In the genomic region with DNA sequence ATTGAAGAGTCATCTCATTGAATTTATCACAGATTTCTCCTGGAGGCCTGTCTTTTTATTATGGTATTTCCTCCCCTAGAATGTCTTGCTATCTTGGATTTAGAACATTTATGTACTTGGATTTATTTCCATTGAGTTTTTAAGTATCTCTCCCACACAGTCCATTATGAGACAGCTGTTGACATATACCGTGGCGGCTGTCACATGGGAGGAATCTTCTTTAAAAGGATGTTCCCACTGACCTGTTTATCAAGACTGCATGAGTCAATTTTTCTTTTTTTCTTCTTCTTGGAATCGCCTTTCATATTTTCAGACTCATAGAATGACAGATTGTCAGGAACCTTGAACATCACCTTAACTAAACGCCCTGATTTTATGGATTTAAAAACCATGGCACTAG, we compare ENCODE assay signal across 18 cellular contexts. TPM values are rescaled to one million over a fixed set of nuclear protein-coding genes. Genes with fewer than 3 reads are reported as not detected.
A peak's percentile ranks its signal among the peaks of the same experiment; 100 is the strongest.
DNase-seq lines count a peak whose midpoint lies in the region; ATAC-seq, FAIRE-seq and TF ChIP-seq lines count a peak whose summit lies in the region.
"Had no signal": no experiment of that assay in that cellular context is flagged by ENCODE, and none has a peak within 500 bp of the region (broad histone marks: within the 10 kb centered on the region; RNA-seq: fewer than 3 reads in every experiment).

No MANE protein-coding gene starts in this region.

- peak overlapping the region; percentile 55 for H3K27ac Mint-ChIP-seq in astrocyte (ENCODE audit: unreplicated experiment)
- H3K27ac Mint-ChIP-seq in CD8-positive, alpha-beta T cell, result no peak overlapping the region
- no peak overlapping the region for H3K27ac Mint-ChIP-seq in activated CD4-positive, alpha-beta T cell treated with anti-CD3 and anti-CD28 coated beads, Interleukin-2, amount 10 ng/mL, durations not matched to agents 24 days and 14 days
- H3K27ac Mint-ChIP-seq: CD14-positive monocyte; CD8-positive, alpha-beta memory T cell; IgD-negative memory B cell had no signal

- no peak overlapping the region for H2AFZ ChIP-seq in PC-9
- H2AFZ ChIP-seq in astrocyte (ENCODE audit: low read depth, low read length), result no peak overlapping the region

- H3K27ac ChIP-seq in PC-9 (peak overlapping the region; percentile 33; the same call in 1 of the 2 replicates), astrocyte (ENCODE audit: low read depth, low read length) (no peak overlapping the region), psoas muscle (peak overlapping the region; percentile 88)
- no peak overlapping the region for H3K27ac ChIP-seq in CD8-positive, alpha-beta T cell (ENCODE audit: low read depth, low read length)
- H3K27ac ChIP-seq: A549 had no signal

- H3K4me2 ChIP-seq in PC-9 (no peak overlapping the region), astrocyte (ENCODE audit: low read length) (peak overlapping the region; percentile 35)
- H3K4me2 ChIP-seq: A549 had no signal

- peaks cover 48% of the 10 kb centered on the region for H3K4me1 Mint-ChIP-seq in astrocyte (ENCODE audit: low read depth, unreplicated experiment)
- H3K4me1 Mint-ChIP-seq in CD8-positive, alpha-beta T cell (ENCODE audit: low read depth), result no peaks in the 10 kb centered on the region
- H3K4me1 Mint-ChIP-seq in activated CD4-positive, alpha-beta T cell treated with anti-CD3 and anti-CD28 coated beads, Interleukin-2, amount 10 ng/mL, durations not matched to agents 24 days and 14 days, result no peaks in the 10 kb centered on the region
- H3K4me1 Mint-ChIP-seq: CD14-positive monocyte; CD8-positive, alpha-beta memory T cell; H9; IgD-negative memory B cell had no signal

- no peak overlapping the region for H3K4me3 Mint-ChIP-seq in astrocyte (ENCODE audit: unreplicated experiment)
- no peak overlapping the region for H3K4me3 Mint-ChIP-seq in CD8-positive, alpha-beta T cell
- no peak overlapping the region for H3K4me3 Mint-ChIP-seq in activated CD4-positive, alpha-beta T cell treated with anti-CD3 and anti-CD28 coated beads, Interleukin-2, amount 10 ng/mL, durations not matched to agents 24 days and 14 days
- H3K4me3 Mint-ChIP-seq: CD14-positive monocyte; CD8-positive, alpha-beta memory T cell; H9; IgD-negative memory B cell had no signal

- POLR2A ChIA-PET in PC-9 (lab: Charles Lee; ENCODE audit: unreplicated experiment), result no interaction called here
- POLR2A ChIA-PET in CD8-positive, alpha-beta T cell (lab: Charles Lee), result no interaction called here

- no TSS peak for BruUV-seq in PC-9 (replicated peaks; lab: Mats Ljungman, UMichigan)

- H3K4me3 ChIP-seq in PC-9 (no peak overlapping the region), astrocyte (ENCODE audit: insufficient read depth, low read depth, low read length) (no peak overlapping the region), psoas muscle (no peak overlapping the region)
- H3K4me3 ChIP-seq in CD8-positive, alpha-beta T cell (ENCODE audit: low read depth, low read length), result no peak overlapping the region
- H3K4me3 ChIP-seq: A549 had no signal

- H3K9me2 ChIP-seq in PC-9 (ENCODE audit: insufficient read depth), result no peaks in the 10 kb centered on the region

- DNase-seq in PC-9 (no peak), astrocyte (ENCODE audit: low read depth) (no peak), psoas muscle (no peak), superior temporal gyrus (ENCODE audit: extremely low spot score) (peak; percentile 40), GDM1 (lab: John Stamatoyannopoulos, UW) (no peak), frontal cortex (ENCODE audit: low spot score in 2 of 2) (no peak)
- no peak for DNase-seq in CD8-positive, alpha-beta T cell
- no peak for DNase-seq in activated CD4-positive, alpha-beta T cell treated with anti-CD3 and anti-CD28 coated beads, Interleukin-2, amount 10 ng/mL, durations not matched to agents 24 days and 14 days
- DNase-seq: Caco-2; CD8-positive, alpha-beta memory T cell; DND-41; GF-D8; GOT3; H9 had no signal

- no peaks in the 10 kb centered on the region for H3K36me3 Mint-ChIP-seq in astrocyte (ENCODE audit: low read depth, unreplicated experiment)
- no peaks in the 10 kb centered on the region for H3K36me3 Mint-ChIP-seq in CD8-positive, alpha-beta T cell
- no peaks in the 10 kb centered on the region for H3K36me3 Mint-ChIP-seq in activated CD4-positive, alpha-beta T cell treated with anti-CD3 and anti-CD28 coated beads, Interleukin-2, amount 10 ng/mL, durations not matched to agents 24 days and 14 days (ENCODE audit: low read depth)
- H3K36me3 Mint-ChIP-seq: CD14-positive monocyte, IgD-negative memory B cell had no signal

- H3K36me3 ChIP-seq in PC-9 (ENCODE audit: low read depth) (no peaks in the 10 kb centered on the region), astrocyte (ENCODE audit: insufficient read depth, low read length) (no peaks in the 10 kb centered on the region), psoas muscle (ENCODE audit: insufficient read depth in 1 of 2, low read depth in 1 of 2) (no peaks in the 10 kb centered on the region)
- H3K36me3 ChIP-seq in CD8-positive, alpha-beta T cell (ENCODE audit: insufficient read depth, low read length), result no peaks in the 10 kb centered on the region

- FAIRE-seq in astrocyte (lab: Jason Lieb, UNC), result peak; percentile 60
- no peak for FAIRE-seq in frontal cortex (lab: Jason Lieb, UNC)
- FAIRE-seq: A549, GM19239 had no signal

- H3K9me3 ChIP-seq in PC-9 (ENCODE audit: insufficient read depth, low read depth) (no peaks in the 10 kb centered on the region), astrocyte (ENCODE audit: insufficient read depth, low read depth, low read length) (no peaks in the 10 kb centered on the region), psoas muscle (no peaks in the 10 kb centered on the region)
- no peaks in the 10 kb centered on the region for H3K9me3 ChIP-seq in CD8-positive, alpha-beta T cell (ENCODE audit: low read length)
- H3K9me3 ChIP-seq: A549, Caco-2 had no signal

- no peak overlapping the region for H3K9ac ChIP-seq in astrocyte (ENCODE audit: low read length)

- H4K20me1 ChIP-seq in PC-9 (ENCODE audit: insufficient read depth) (no peaks in the 10 kb centered on the region), astrocyte (ENCODE audit: insufficient read depth, low read length) (no peaks in the 10 kb centered on the region)

- no peaks in the 10 kb centered on the region for H3K27me3 ChIP-seq in PC-9 (ENCODE audit: insufficient read depth, low read depth)
- H3K27me3 ChIP-seq in astrocyte (ENCODE audit: insufficient read depth, low read length), result no peaks in the 10 kb centered on the region
- H3K27me3 ChIP-seq in psoas muscle (ENCODE audit: insufficient read depth in 3 of 3, low read length in 2 of 3), result no peaks in the 10 kb centered on the region
- H3K27me3 ChIP-seq in CD8-positive, alpha-beta T cell (ENCODE audit: insufficient read depth, low read length), result no peaks in the 10 kb centered on the region

- H3K9me3 Mint-ChIP-seq in astrocyte (ENCODE audit: unreplicated experiment), result no peaks in the 10 kb centered on the region
- H3K9me3 Mint-ChIP-seq in CD8-positive, alpha-beta T cell, result no peaks in the 10 kb centered on the region
- H3K9me3 Mint-ChIP-seq in activated CD4-positive, alpha-beta T cell treated with anti-CD3 and anti-CD28 coated beads, Interleukin-2, amount 10 ng/mL, durations not matched to agents 24 days and 14 days, result no peaks in the 10 kb centered on the region
- H3K9me3 Mint-ChIP-seq: H9 had no signal

- CTCF ChIA-PET in PC-9 (lab: Charles Lee), result no interaction called here
- CTCF ChIA-PET in CD8-positive, alpha-beta T cell (lab: Charles Lee), result no interaction called here

- TF ChIP-seq CTCF in PC-9 (conservative IDR thresholded peaks at IDR 0.05) (no peak), astrocyte (IDR thresholded peaks at IDR 0.05; ENCODE audit: insufficient read depth, low read depth, low read length) (no peak), psoas muscle (IDR thresholded peaks at IDR 0.05) (no peak)
- no peak for TF ChIP-seq CTCF in CD8-positive, alpha-beta T cell (IDR thresholded peaks at IDR 0.05)

- ATAC-seq in psoas muscle, result no peak
- ATAC-seq in CD8-positive, alpha-beta T cell, result no peak
- ATAC-seq: A549 had no signal

- H3K4me1 ChIP-seq in PC-9 (replicated peaks; ENCODE audit: insufficient read depth), result peaks cover 18% of the 10 kb centered on the region
- peaks cover 23% of the 10 kb centered on the region for H3K4me1 ChIP-seq in astrocyte (ENCODE audit: insufficient read depth, low read length)
- peaks cover 12% of the 10 kb centered on the region for H3K4me1 ChIP-seq in psoas muscle
- no peaks in the 10 kb centered on the region for H3K4me1 ChIP-seq in CD8-positive, alpha-beta T cell (ENCODE audit: insufficient read depth, low read length)
- H3K4me1 ChIP-seq: A549, Caco-2 had no signal

- no peaks in the 10 kb centered on the region for H3K27me3 Mint-ChIP-seq in astrocyte (ENCODE audit: low read depth, unreplicated experiment)
- H3K27me3 Mint-ChIP-seq in CD8-positive, alpha-beta T cell (ENCODE audit: low read depth), result no peaks in the 10 kb centered on the region
- H3K27me3 Mint-ChIP-seq in activated CD4-positive, alpha-beta T cell treated with anti-CD3 and anti-CD28 coated beads, Interleukin-2, amount 10 ng/mL, durations not matched to agents 24 days and 14 days, result no peaks in the 10 kb centered on the region

- intact Hi-C loops in PC-9 (cut with micrococcal nuclease; ENCODE audit: unreplicated experiment) (no loop called here), psoas muscle (cut with DNase I) (no loop called here)
- intact Hi-C loops in CD8-positive, alpha-beta T cell (cut with DNase I, micrococcal nuclease), result no loop called here
- intact Hi-C loops in activated CD4-positive, alpha-beta T cell treated with anti-CD3 and anti-CD28 coated beads, Interleukin-2, amount 10 ng/mL, durations not matched to agents 24 days and 14 days (cut with micrococcal nuclease), result no loop called here

- H3F3A ChIP-seq in PC-9 (ENCODE audit: insufficient read depth, low read depth), result peaks cover 15% of the 10 kb centered on the region; the same call in 1 of the 2 replicates

- no peaks in the 10 kb centered on the region for H3K79me2 ChIP-seq in PC-9 (ENCODE audit: low read depth)
- H3K79me2 ChIP-seq in astrocyte (ENCODE audit: insufficient read depth, low read length), result no peaks in the 10 kb centered on the region

- 53 to 80% (median 66%) methylated on average over 4 of the region's 4 CpGs for WGBS in psoas muscle, 3 donors

RNA-seq across cellular contexts. Expression of a gene that starts 2.9 kb away (rescaled TPM):
- total RNA-seq in PC-9 (2021), result 0.83 and 1.3 TPM in 2 replicates
- 4.2 and 6.0 TPM in 2 replicates for total RNA-seq in astrocyte
- 100 to 1,000 TPM in 1 of 4 donors, 10 to 100 TPM in 3; 68.6 to 230 (median 86.9) TPM for total RNA-seq in psoas muscle
- 10 to 100 TPM in 2 of 3 donors, 1 to 10 TPM in 1; 3.5 to 59.2 (median 25.6) TPM for polyA plus RNA-seq in psoas muscle
- total RNA-seq in CD8-positive, alpha-beta T cell, result under 1 TPM in 1 of 2 experiments, not detected in 1; 0.19 TPM
- 0.19 and 0.21 TPM in 2 replicates for total RNA-seq in activated CD4-positive, alpha-beta T cell treated with anti-CD3 and anti-CD28 coated beads, Interleukin-2, amount 10 ng/mL, durations not matched to agents 24 days and 14 days
- 14.7 TPM for total RNA-seq in frontal cortex
- polyA plus RNA-seq: CD14-positive monocyte; CD8-positive, alpha-beta memory T cell; IgD-negative memory B cell had no signal

Comparison
In these comparisons a context has a peak if more than half of its experiments do, and no peak if none do; other contexts are left out.
1. H3K27ac ChIP-seq: peak in PC-9 (single experiment) and psoas muscle (single experiment); none in astrocyte (single experiment) and CD8-positive, alpha-beta T cell (single experiment).